In genomic region chr10:47016564-47016963, GRCh38 we compare ENCODE assay signal across 28 cellular contexts.
"Had no signal": no experiment of that assay in that cellular context is flagged by ENCODE, and none has a peak within 500 bp of the region (broad histone marks: within the 10 kb centered on the region; RNA-seq: fewer than 3 reads in every experiment).

No MANE protein-coding gene starts in this region.

- H3K9me3 ChIP-seq: esophagus squamous epithelium, lower lobe of right lung, neutrophil, pancreas, right lobe of liver, suprapubic skin, transverse colon, upper lobe of right lung, uterus had no signal

- DNase-seq: cortex of kidney; effector memory CD8-positive, alpha-beta T cell; erythroblast; esophagus squamous epithelium; foreskin melanocyte; hypothalamus; kidney; left colon; left ventricle myocardium inferior; lower lobe of right lung; naive thymus-derived CD8-positive, alpha-beta T cell; pancreas; retina; right lobe of liver; stimulated activated CD4-positive, alpha-beta T cell treated with anti-CD3 and anti-CD28 coated beads, Interleukin-12 subunit alpha, Interleukin-12 subunit beta, amount 100 ng/mL, for 4 hours; stimulated activated CD4-positive, alpha-beta T cell treated with anti-CD3 and anti-CD28 coated beads, Interleukin-1b, Interleukin-23, amount 100 ng/mL, for 48 hours; stimulated activated CD4-positive, alpha-beta T cell treated with anti-CD3 and anti-CD28 coated beads, Interleukin-4, amount 100 ng/mL, for 1 hour; stimulated activated CD8-positive, alpha-beta memory T cell treated with anti-CD3 and anti-CD28 coated beads, Interleukin-4, amount 100 ng/mL, for 48 hours; stimulated activated naive CD4-positive, alpha-beta T cell; stimulated activated naive CD8-positive, alpha-beta T cell treated with anti-CD3 and anti-CD28 coated beads, Interleukin-15, amount 100 ng/mL, for 72 hours; transverse colon; upper lobe of right lung; uterus had no signal

- H3K4me2 ChIP-seq: smooth muscle cell had no signal

- H3K27ac Mint-ChIP-seq: effector memory CD8-positive, alpha-beta T cell had no signal

- H3K27me3 Mint-ChIP-seq: stimulated activated naive CD8-positive, alpha-beta T cell treated with anti-CD3 and anti-CD28 coated beads, Interleukin-15, amount 100 ng/mL, for 72 hours had no signal

- H3K36me3 ChIP-seq: esophagus squamous epithelium, left ventricle myocardium inferior, lower lobe of right lung, neutrophil, pancreas, right lobe of liver, suprapubic skin, transverse colon, upper lobe of right lung, uterus had no signal

- H3K36me3 Mint-ChIP-seq: naive thymus-derived CD8-positive, alpha-beta T cell had no signal

- H3K9me3 Mint-ChIP-seq: effector memory CD8-positive, alpha-beta T cell; naive thymus-derived CD8-positive, alpha-beta T cell; neural crest cell; stimulated activated naive CD8-positive, alpha-beta T cell treated with anti-CD3 and anti-CD28 coated beads, Interleukin-15, amount 100 ng/mL, for 72 hours had no signal

- H3K27me3 ChIP-seq: neutrophil, pancreas, right lobe of liver, suprapubic skin, transverse colon, upper lobe of right lung, uterus had no signal

- H3K4me3 Mint-ChIP-seq: effector memory CD8-positive, alpha-beta T cell; naive thymus-derived CD8-positive, alpha-beta T cell; neural crest cell; stimulated activated naive CD8-positive, alpha-beta T cell treated with anti-CD3 and anti-CD28 coated beads, Interleukin-15, amount 100 ng/mL, for 72 hours had no signal

- H3K27ac ChIP-seq: esophagus squamous epithelium, left ventricle myocardium inferior, lower lobe of right lung, neutrophil, pancreas, right lobe of liver, suprapubic skin, transverse colon, upper lobe of right lung, uterus had no signal

- ATAC-seq: effector memory CD8-positive, alpha-beta T cell; left colon; lower lobe of right lung; naive thymus-derived CD8-positive, alpha-beta T cell; pancreas; right lobe of liver; stimulated activated naive CD8-positive, alpha-beta T cell treated with anti-CD3 and anti-CD28 coated beads, Interleukin-15, amount 100 ng/mL, for 72 hours; upper lobe of right lung had no signal

- H3K4me1 Mint-ChIP-seq: naive thymus-derived CD8-positive, alpha-beta T cell; stimulated activated naive CD8-positive, alpha-beta T cell treated with anti-CD3 and anti-CD28 coated beads, Interleukin-15, amount 100 ng/mL, for 72 hours had no signal

- FAIRE-seq: endometrium, kidney, pancreas had no signal

- H3K4me3 ChIP-seq: esophagus squamous epithelium, left ventricle myocardium inferior, lower lobe of right lung, pancreas, right lobe of liver, smooth muscle cell, suprapubic skin, transverse colon, upper lobe of right lung, uterus had no signal

- H3K4me1 ChIP-seq: esophagus squamous epithelium, left ventricle myocardium inferior, pancreas, right lobe of liver, transverse colon, upper lobe of right lung, uterus had no signal
